Comparison of ENCODE assay signal across 13 cellular contexts in genomic region chr2:187989925-187990623, GRCh38.
DNase-seq lines count a peak whose midpoint lies in the region; ATAC-seq lines count a peak whose summit lies in the region.
"Had no signal": no experiment of that assay in that cellular context is flagged by ENCODE, and none has a peak within 500 bp of the region (broad histone marks: within the 10 kb centered on the region; RNA-seq: fewer than 3 reads in every experiment).

No MANE protein-coding gene starts in this region.

- H3K4me3 Mint-ChIP-seq in activated naive CD4-positive, alpha-beta T cell treated with anti-CD3 and anti-CD28 coated beads, Interleukin-2, amount 10 ng/mL, durations not matched to agents 7 days and 5 days, result no peak overlapping the region
- no peak overlapping the region for H3K4me3 Mint-ChIP-seq in activated naive CD4-positive, alpha-beta T cell treated with anti-CD3 and anti-CD28 coated beads for 36 hours
- H3K4me3 Mint-ChIP-seq in activated naive CD8-positive, alpha-beta T cell treated with anti-CD3 and anti-CD28 coated beads, Interleukin-2, amount 10 ng/mL, durations not matched to agents 7 days and 5 days, result peak overlapping the region; percentile 77
- peak overlapping the region in 1 of 2 donors; percentile 12 for H3K4me3 Mint-ChIP-seq in stimulated activated naive B cell treated with anti-CD40 and anti-IgM and Interleukin-4, amounts not matched to agents 10 μg/mL and 1 μg/mL and 100 μg/mL, for 72 hours

- H3K9me3 Mint-ChIP-seq in activated naive CD4-positive, alpha-beta T cell treated with anti-CD3 and anti-CD28 coated beads, Interleukin-2, amount 10 ng/mL, durations not matched to agents 7 days and 5 days, result no peaks in the 10 kb centered on the region
- H3K9me3 Mint-ChIP-seq in activated naive CD4-positive, alpha-beta T cell treated with anti-CD3 and anti-CD28 coated beads for 36 hours, result no peaks in the 10 kb centered on the region
- H3K9me3 Mint-ChIP-seq in activated naive CD8-positive, alpha-beta T cell treated with anti-CD3 and anti-CD28 coated beads, Interleukin-2, amount 10 ng/mL, durations not matched to agents 7 days and 5 days, result no peaks in the 10 kb centered on the region
- peaks cover 0 to 4% of the 10 kb centered on the region in 2 donors for H3K9me3 Mint-ChIP-seq in stimulated activated naive B cell treated with anti-CD40 and anti-IgM and Interleukin-4, amounts not matched to agents 10 μg/mL and 1 μg/mL and 100 μg/mL, for 72 hours
- H3K9me3 Mint-ChIP-seq: T-cell had no signal

- intact Hi-C loops in activated naive CD4-positive, alpha-beta T cell treated with anti-CD3 and anti-CD28 coated beads for 36 hours (cut with micrococcal nuclease), result no loop called here

- no peaks in the 10 kb centered on the region for H3K27me3 Mint-ChIP-seq in activated naive CD4-positive, alpha-beta T cell treated with anti-CD3 and anti-CD28 coated beads, Interleukin-2, amount 10 ng/mL, durations not matched to agents 7 days and 5 days
- peaks cover 5% of the 10 kb centered on the region for H3K27me3 Mint-ChIP-seq in activated naive CD4-positive, alpha-beta T cell treated with anti-CD3 and anti-CD28 coated beads for 36 hours (ENCODE audit: low read depth)
- peaks cover 2% of the 10 kb centered on the region for H3K27me3 Mint-ChIP-seq in activated naive CD8-positive, alpha-beta T cell treated with anti-CD3 and anti-CD28 coated beads, Interleukin-2, amount 10 ng/mL, durations not matched to agents 7 days and 5 days
- H3K27me3 Mint-ChIP-seq in stimulated activated naive B cell treated with anti-CD40 and anti-IgM and Interleukin-4, amounts not matched to agents 10 μg/mL and 1 μg/mL and 100 μg/mL, for 72 hours, result no peaks in the 10 kb centered on the region
- H3K27me3 Mint-ChIP-seq: T-cell had no signal

- H3K36me3 Mint-ChIP-seq in activated naive CD4-positive, alpha-beta T cell treated with anti-CD3 and anti-CD28 coated beads, Interleukin-2, amount 10 ng/mL, durations not matched to agents 7 days and 5 days, result no peaks in the 10 kb centered on the region
- no peaks in the 10 kb centered on the region for H3K36me3 Mint-ChIP-seq in activated naive CD4-positive, alpha-beta T cell treated with anti-CD3 and anti-CD28 coated beads for 36 hours (ENCODE audit: low read depth)
- H3K36me3 Mint-ChIP-seq in activated naive CD8-positive, alpha-beta T cell treated with anti-CD3 and anti-CD28 coated beads, Interleukin-2, amount 10 ng/mL, durations not matched to agents 7 days and 5 days, result no peaks in the 10 kb centered on the region
- no peaks in the 10 kb centered on the region for H3K36me3 Mint-ChIP-seq in stimulated activated naive B cell treated with anti-CD40 and anti-IgM and Interleukin-4, amounts not matched to agents 10 μg/mL and 1 μg/mL and 100 μg/mL, for 72 hours
- H3K36me3 Mint-ChIP-seq: T-cell had no signal

- CTCF ChIA-PET in activated naive CD4-positive, alpha-beta T cell treated with anti-CD3 and anti-CD28 coated beads, Interleukin-2, amount 10 ng/mL, durations not matched to agents 7 days and 5 days (lab: Charles Lee), result no interaction called here
- CTCF ChIA-PET in activated naive CD4-positive, alpha-beta T cell treated with anti-CD3 and anti-CD28 coated beads for 36 hours (lab: Charles Lee), result interaction anchor here (0.5 kb wide), 1 partner anchor 193 kb away, joined by 3 read pairs; no protein-coding TSS in a partner anchor

- no peak for DNase-seq in activated naive CD4-positive, alpha-beta T cell treated with anti-CD3 and anti-CD28 coated beads, Interleukin-2, amount 10 ng/mL, durations not matched to agents 7 days and 5 days
- DNase-seq in activated naive CD4-positive, alpha-beta T cell treated with anti-CD3 and anti-CD28 coated beads for 36 hours, result no peak
- DNase-seq in HPDE6-E6E7 (ENCODE audit: extremely low spot score) (peak; percentile 50), NCI-H524 treated with DMSO at 0.1 percent for 48 hours (lab: John Stamatoyannopoulos, UW) (no peak)
- DNase-seq in activated naive CD8-positive, alpha-beta T cell treated with anti-CD3 and anti-CD28 coated beads, Interleukin-2, amount 10 ng/mL, durations not matched to agents 7 days and 5 days, result no peak
- no peak for DNase-seq in stimulated activated naive B cell treated with anti-CD40 and anti-IgM and Interleukin-4, amounts not matched to agents 10 μg/mL and 1 μg/mL and 100 μg/mL, for 72 hours
- DNase-seq: anterior cingulate cortex; left lung; NCI-H1092 treated with DMSO at 0.1 percent for 48 hours; stimulated activated CD8-positive, alpha-beta memory T cell treated with anti-CD3 and anti-CD28 coated beads, Interleukin-4, amount 100 ng/mL, for 48 hours; T-cell had no signal

- peak overlapping the region; percentile 29 for H3K27ac Mint-ChIP-seq in activated naive CD4-positive, alpha-beta T cell treated with anti-CD3 and anti-CD28 coated beads, Interleukin-2, amount 10 ng/mL, durations not matched to agents 7 days and 5 days
- H3K27ac Mint-ChIP-seq in activated naive CD4-positive, alpha-beta T cell treated with anti-CD3 and anti-CD28 coated beads for 36 hours, result no peak overlapping the region
- H3K27ac Mint-ChIP-seq in activated naive CD8-positive, alpha-beta T cell treated with anti-CD3 and anti-CD28 coated beads, Interleukin-2, amount 10 ng/mL, durations not matched to agents 7 days and 5 days, result peak overlapping the region; percentile 79
- H3K27ac Mint-ChIP-seq in stimulated activated naive B cell treated with anti-CD40 and anti-IgM and Interleukin-4, amounts not matched to agents 10 μg/mL and 1 μg/mL and 100 μg/mL, for 72 hours, result peak overlapping the region; percentile 44
- H3K27ac Mint-ChIP-seq: T-cell had no signal

- POLR2A ChIA-PET in activated naive CD8-positive, alpha-beta T cell treated with anti-CD3 and anti-CD28 coated beads, Interleukin-2, amount 10 ng/mL, durations not matched to agents 7 days and 5 days (lab: Charles Lee), result no interaction called here

- ATAC-seq in activated naive CD8-positive, alpha-beta T cell treated with anti-CD3 and anti-CD28 coated beads, Interleukin-2, amount 10 ng/mL, durations not matched to agents 7 days and 5 days (ENCODE audit: low read depth), result peak; percentile 80
- peak; percentile 63 for ATAC-seq in stimulated activated naive B cell treated with anti-CD40 and anti-IgM and Interleukin-4, amounts not matched to agents 10 μg/mL and 1 μg/mL and 100 μg/mL, for 72 hours (replicated peaks)
- ATAC-seq in GM19324 (IDR thresholded peaks at IDR 0.05; ENCODE audit: low FRiP score, unreplicated experiment) (no peak), GM18870 (IDR thresholded peaks at IDR 0.05; ENCODE audit: unreplicated experiment) (no peak)
- ATAC-seq: left lung had no signal

- peaks cover 30% of the 10 kb centered on the region for H3K4me1 Mint-ChIP-seq in activated naive CD4-positive, alpha-beta T cell treated with anti-CD3 and anti-CD28 coated beads, Interleukin-2, amount 10 ng/mL, durations not matched to agents 7 days and 5 days
- peaks cover 15% of the 10 kb centered on the region for H3K4me1 Mint-ChIP-seq in activated naive CD4-positive, alpha-beta T cell treated with anti-CD3 and anti-CD28 coated beads for 36 hours (ENCODE audit: low read depth)
- peaks cover 33% of the 10 kb centered on the region for H3K4me1 Mint-ChIP-seq in activated naive CD8-positive, alpha-beta T cell treated with anti-CD3 and anti-CD28 coated beads, Interleukin-2, amount 10 ng/mL, durations not matched to agents 7 days and 5 days
- peaks cover 4 to 58% of the 10 kb centered on the region in 2 donors for H3K4me1 Mint-ChIP-seq in stimulated activated naive B cell treated with anti-CD40 and anti-IgM and Interleukin-4, amounts not matched to agents 10 μg/mL and 1 μg/mL and 100 μg/mL, for 72 hours

Comparison
In these comparisons a context has a peak if more than half of its experiments do, and no peak if none do; other contexts are left out.
1. ATAC-seq: peak in activated naive CD8-positive, alpha-beta T cell treated with anti-CD3 and anti-CD28 coated beads, Interleukin-2, amount 10 ng/mL, durations not matched to agents 7 days and 5 days (single experiment) and stimulated activated naive B cell treated with anti-CD40 and anti-IgM and Interleukin-4, amounts not matched to agents 10 μg/mL and 1 μg/mL and 100 μg/mL, for 72 hours (2 of 2); none in GM19324 (single experiment) and GM18870 (single experiment).